ENCODE assay signal across 17 cellular contexts in the genomic region with DNA sequence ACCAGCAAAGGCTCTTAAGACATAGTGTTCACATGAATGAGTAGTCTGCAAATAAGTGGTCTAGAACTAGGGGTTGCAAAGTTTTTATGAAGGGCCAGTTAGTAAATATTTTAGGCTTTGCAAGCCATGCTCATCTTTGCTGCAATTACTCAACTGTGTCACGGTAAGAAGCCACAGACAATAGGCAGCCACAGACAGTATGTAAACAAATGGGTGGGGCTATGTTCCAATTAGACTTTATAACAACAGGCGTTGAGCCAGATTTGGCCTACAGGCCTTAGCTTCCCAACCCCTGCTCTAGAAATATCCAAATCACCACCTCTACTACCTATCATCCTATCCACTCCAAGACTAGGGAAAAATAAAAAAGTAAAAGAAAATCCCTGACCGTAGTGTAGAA. TPM values are rescaled to one million over a fixed set of nuclear protein-coding genes. Genes with fewer than 3 reads are reported as not detected.
DNase-seq lines count a peak whose midpoint lies in the region; ATAC-seq and TF ChIP-seq lines count a peak whose summit lies in the region.
"Had no signal": no experiment of that assay in that cellular context is flagged by ENCODE, and none has a peak within 500 bp of the region (broad histone marks: within the 10 kb centered on the region; RNA-seq: fewer than 3 reads in every experiment).

No MANE protein-coding gene starts in this region.

- H2BK120ac ChIP-seq in H9 (ENCODE audit: low read depth, low read length, poor library complexity, severe bottlenecking): no peak overlapping the region

- no peak for DNase-seq in activated CD4-positive, alpha-beta memory T cell treated with anti-CD3 and anti-CD28 coated beads for 36 hours
- DNase-seq in activated CD4-positive, alpha-beta memory T cell treated with anti-CD3 and anti-CD28 coated beads, Interleukin-2, amount 10 ng/mL, durations not matched to agents 7 days and 5 days: no peak
- DNase-seq in NCI-H1105 treated with DMSO at 0.1 percent for 48 hours (lab: John Stamatoyannopoulos, UW) (peak; percentile 25), adipocyte (ENCODE audit: low read depth) (peak; percentile 29), pons (ENCODE audit: low spot score) (peak; percentile 54), H9 (no peak), aorta (no peak)
- DNase-seq in central memory CD4-positive, alpha-beta T cell: no peak
- DNase-seq: activated CD8-positive, alpha-beta T cell treated with anti-CD3 and anti-CD28 coated beads for 36 hours; activated effector memory CD4-positive, alpha-beta T cell treated with anti-CD3 and anti-CD28 coated beads, Interleukin-2, amount 50 U/mL, for 16 hours; DMS79; effector memory CD4-positive, alpha-beta T cell; gastrocnemius medialis; Right ventricle myocardium superior had no signal

- no peaks in the 10 kb centered on the region for H3K4me1 ChIP-seq in adipocyte (ENCODE audit: control insufficient read depth, insufficient read depth, low read length)
- no peaks in the 10 kb centered on the region for H3K4me1 ChIP-seq in H9 (ENCODE audit: insufficient read depth, low read length)
- no peaks in the 10 kb centered on the region for H3K4me1 ChIP-seq in aorta (ENCODE audit: control insufficient read depth in 1 of 2, insufficient read depth in 2 of 2, low read length in 2 of 2)

- H2AK5ac ChIP-seq in H9 (ENCODE audit: insufficient read length, low read length): no peak overlapping the region

- no peak overlapping the region for H3K4me2 ChIP-seq in H9 (ENCODE audit: insufficient read depth, insufficient read length, low read length)

- ATAC-seq in aorta (ENCODE audit: low FRiP score): no peak
- ATAC-seq: activated CD8-positive, alpha-beta T cell treated with anti-CD3 and anti-CD28 coated beads for 36 hours; gastrocnemius medialis had no signal

- H2BK5ac ChIP-seq in H9 (ENCODE audit: insufficient read length, low read length): no peak overlapping the region

- CTCF ChIA-PET in activated CD4-positive, alpha-beta memory T cell treated with anti-CD3 and anti-CD28 coated beads for 36 hours (lab: Charles Lee): interaction anchor here (0.6 to 0.9 kb wide), 2 partner anchors 14 to 633 kb away, joined by 3 read pairs; no protein-coding TSS in a partner anchor
- CTCF ChIA-PET in activated CD4-positive, alpha-beta memory T cell treated with anti-CD3 and anti-CD28 coated beads, Interleukin-2, amount 10 ng/mL, durations not matched to agents 7 days and 5 days (lab: Charles Lee): interaction anchor here (0.8 to 1.6 kb wide), 2 partner anchors 8 to 19 kb away, joined by 4 to 10 read pairs; partner anchors contain the start of gene PSTK

- no peaks in the 10 kb centered on the region for H3K79me2 ChIP-seq in H9 (ENCODE audit: insufficient read depth, low read length)

- peaks cover 30% of the 10 kb centered on the region for H3K4me1 Mint-ChIP-seq in activated CD4-positive, alpha-beta memory T cell treated with anti-CD3 and anti-CD28 coated beads for 36 hours (ENCODE audit: low read depth)
- peaks cover 15% of the 10 kb centered on the region for H3K4me1 Mint-ChIP-seq in activated CD4-positive, alpha-beta memory T cell treated with anti-CD3 and anti-CD28 coated beads, Interleukin-2, amount 10 ng/mL, durations not matched to agents 7 days and 5 days
- H3K4me1 Mint-ChIP-seq in H9: peaks cover 4 to 11% of the 10 kb centered on the region in 2 experiments

- H3K9me3 Mint-ChIP-seq in activated CD4-positive, alpha-beta memory T cell treated with anti-CD3 and anti-CD28 coated beads for 36 hours: no peaks in the 10 kb centered on the region
- no peaks in the 10 kb centered on the region for H3K9me3 Mint-ChIP-seq in activated CD4-positive, alpha-beta memory T cell treated with anti-CD3 and anti-CD28 coated beads, Interleukin-2, amount 10 ng/mL, durations not matched to agents 7 days and 5 days
- H3K9me3 Mint-ChIP-seq in H9: no peaks in the 10 kb centered on the region
- H3K9me3 Mint-ChIP-seq: activated CD8-positive, alpha-beta T cell treated with anti-CD3 and anti-CD28 coated beads for 36 hours; brain had no signal

- H2BK20ac ChIP-seq in H9 (ENCODE audit: low read depth, low read length, poor library complexity, severe bottlenecking): no peak overlapping the region

- H2AFZ ChIP-seq in H9 (ENCODE audit: low read length): no peak overlapping the region

- H3K9ac ChIP-seq in adipocyte (ENCODE audit: low read length) (no peak overlapping the region), H9 (ENCODE audit: extremely low read depth, insufficient read length, low read length) (no peak overlapping the region)

- H3K9me3 ChIP-seq in adipocyte (ENCODE audit: control insufficient read depth, low read length): no peaks in the 10 kb centered on the region
- no peaks in the 10 kb centered on the region for H3K9me3 ChIP-seq in H9 (ENCODE audit: control insufficient read depth, low read depth, low read length)
- H3K9me3 ChIP-seq in aorta (ENCODE audit: control insufficient read depth, low read length): no peaks in the 10 kb centered on the region
- H3K9me3 ChIP-seq: gastrocnemius medialis, thoracic aorta had no signal

- H2BK15ac ChIP-seq in H9 (ENCODE audit: low read depth, low read length): no peak overlapping the region

- peak overlapping the region; percentile 50 for H3K27ac Mint-ChIP-seq in activated CD4-positive, alpha-beta memory T cell treated with anti-CD3 and anti-CD28 coated beads for 36 hours
- H3K27ac Mint-ChIP-seq in activated CD4-positive, alpha-beta memory T cell treated with anti-CD3 and anti-CD28 coated beads, Interleukin-2, amount 10 ng/mL, durations not matched to agents 7 days and 5 days: no peak overlapping the region
- no peak overlapping the region for H3K27ac Mint-ChIP-seq in H9
- H3K27ac Mint-ChIP-seq: brain, progenitor cell of endocrine pancreas had no signal

- no peak overlapping the region for H3K4ac ChIP-seq in H9 (ENCODE audit: low read depth, low read length)

- no peaks in the 10 kb centered on the region for H3K79me1 ChIP-seq in H9 (ENCODE audit: insufficient read depth, low read depth, low read length, poor library complexity, severe bottlenecking)

- H3K36me3 Mint-ChIP-seq in activated CD4-positive, alpha-beta memory T cell treated with anti-CD3 and anti-CD28 coated beads for 36 hours: peaks cover 11% of the 10 kb centered on the region
- peaks cover 29% of the 10 kb centered on the region for H3K36me3 Mint-ChIP-seq in activated CD4-positive, alpha-beta memory T cell treated with anti-CD3 and anti-CD28 coated beads, Interleukin-2, amount 10 ng/mL, durations not matched to agents 7 days and 5 days (ENCODE audit: low read depth)
- H3K36me3 Mint-ChIP-seq in H9 (ENCODE audit: insufficient read depth in 1 of 3, low read depth in 3 of 3): peaks cover 3 to 24% (median 22%) of the 10 kb centered on the region in 3 experiments; a peak in 5 of 7 replicates

- H4K91ac ChIP-seq in H9 (ENCODE audit: insufficient read length, low read depth, low read length): no peak overlapping the region

- H4K8ac ChIP-seq in H9 (replicated peaks; ENCODE audit: insufficient read length, low read depth, low read length): no peak overlapping the region

- POLR2A ChIA-PET in activated CD4-positive, alpha-beta memory T cell treated with anti-CD3 and anti-CD28 coated beads for 36 hours (lab: Charles Lee): interaction anchor here (0.7 to 0.9 kb wide), 2 partner anchors 8 kb away, joined by 3 read pairs; no protein-coding TSS in a partner anchor
- POLR2A ChIA-PET in activated CD4-positive, alpha-beta memory T cell treated with anti-CD3 and anti-CD28 coated beads, Interleukin-2, amount 10 ng/mL, durations not matched to agents 7 days and 5 days (lab: Charles Lee): interaction anchor here (0.8 to 3.6 kb wide), 2 partner anchors 9 to 19 kb away, joined by 5 to 20 read pairs; partner anchors contain the start of genes ACADSB, IKZF5 and PSTK

- H3K4me3 ChIP-seq in adipocyte (ENCODE audit: low read length) (no peak overlapping the region), aorta (ENCODE audit: low read length in 2 of 2) (no peak overlapping the region)
- H3K4me3 ChIP-seq: gastrocnemius medialis, thoracic aorta had no signal

- H3K14ac ChIP-seq in H9 (ENCODE audit: insufficient read depth, low read length): no peak overlapping the region

- no peak overlapping the region for H4K5ac ChIP-seq in H9 (ENCODE audit: insufficient read length, low read depth, low read length)

- intact Hi-C loops in activated CD4-positive, alpha-beta memory T cell treated with anti-CD3 and anti-CD28 coated beads for 36 hours (cut with micrococcal nuclease): no loop called here
- intact Hi-C loops in aorta (cut with DNase I): no loop called here

- no peaks in the 10 kb centered on the region for H3K23me2 ChIP-seq in H9 (ENCODE audit: insufficient read length, low read depth, low read length, poor library complexity, severe bottlenecking)

- H3K27me3 Mint-ChIP-seq in activated CD4-positive, alpha-beta memory T cell treated with anti-CD3 and anti-CD28 coated beads for 36 hours: no peaks in the 10 kb centered on the region
- no peaks in the 10 kb centered on the region for H3K27me3 Mint-ChIP-seq in activated CD4-positive, alpha-beta memory T cell treated with anti-CD3 and anti-CD28 coated beads, Interleukin-2, amount 10 ng/mL, durations not matched to agents 7 days and 5 days
- H3K27me3 Mint-ChIP-seq in H9 (ENCODE audit: low read depth): no peaks in the 10 kb centered on the region
- H3K27me3 Mint-ChIP-seq: activated CD8-positive, alpha-beta T cell treated with anti-CD3 and anti-CD28 coated beads for 36 hours; brain; progenitor cell of endocrine pancreas had no signal

- TF ChIP-seq CTCF in H9 (conservative IDR thresholded peaks at IDR 0.05): no peak

- H3K4me3 Mint-ChIP-seq in activated CD4-positive, alpha-beta memory T cell treated with anti-CD3 and anti-CD28 coated beads for 36 hours: no peak overlapping the region
- no peak overlapping the region for H3K4me3 Mint-ChIP-seq in activated CD4-positive, alpha-beta memory T cell treated with anti-CD3 and anti-CD28 coated beads, Interleukin-2, amount 10 ng/mL, durations not matched to agents 7 days and 5 days
- no peak overlapping the region for H3K4me3 Mint-ChIP-seq in H9
- H3K4me3 Mint-ChIP-seq: activated CD8-positive, alpha-beta T cell treated with anti-CD3 and anti-CD28 coated beads for 36 hours; brain had no signal

- no peak overlapping the region for H3K23ac ChIP-seq in H9 (ENCODE audit: insufficient read length, low read depth, low read length)

- no peaks in the 10 kb centered on the region for H4K20me1 ChIP-seq in H9 (ENCODE audit: control insufficient read depth, insufficient read depth, insufficient read length)

- H2BK12ac ChIP-seq in H9 (ENCODE audit: insufficient read length, low read depth, low read length): no peak overlapping the region

- H3K56ac ChIP-seq in H9 (ENCODE audit: insufficient read length, low read depth, low read length): no peak overlapping the region

- H3K27ac ChIP-seq in H9 (ENCODE audit: insufficient read length, low read depth, low read length) (no peak overlapping the region), aorta (ENCODE audit: low read depth in 1 of 2, low read length in 2 of 2) (no peak overlapping the region)
- H3K27ac ChIP-seq: gastrocnemius medialis, thoracic aorta had no signal

- H3K27me3 ChIP-seq in adipocyte (replicated peaks; ENCODE audit: control insufficient read depth, insufficient read depth, low read length): no peaks in the 10 kb centered on the region
- H3K27me3 ChIP-seq in H9 (ENCODE audit: insufficient read depth, low read length): no peaks in the 10 kb centered on the region; the same call in 1 of the 2 replicates
- no peaks in the 10 kb centered on the region for H3K27me3 ChIP-seq in aorta (ENCODE audit: control insufficient read depth in 1 of 2, insufficient read depth in 2 of 2, low read length in 1 of 2)
- H3K27me3 ChIP-seq: gastrocnemius medialis had no signal

- H3K18ac ChIP-seq in H9 (ENCODE audit: insufficient read length, low read depth, low read length): no peak overlapping the region

- WGBS in H9 (ENCODE audit: extremely low coverage, insufficient read length, low lambda C conversion rate): no CpG with 5 or more reads among the region's 3 CpGs
- 81 to 83% methylated on average over 3 of the region's 3 CpGs for WGBS in aorta, 2 donors

- no peak overlapping the region for H3T11ph ChIP-seq in H9 (ENCODE audit: low read length)

- H3K36me3 ChIP-seq in adipocyte (ENCODE audit: control insufficient read depth, insufficient read depth, low read length, severe bottlenecking) (peaks cover 33% of the 10 kb centered on the region), aorta (ENCODE audit: control insufficient read depth in 1 of 2, insufficient read depth in 2 of 2, low read length in 1 of 2) (peaks cover 0 to 2% of the 10 kb centered on the region in 2 donors)

RNA-seq across cellular contexts. Expression of gene IKZF5, which starts 9.2 kb away (rescaled TPM):
- 10 to 100 TPM; 14.5 to 14.8 TPM for total RNA-seq in activated CD4-positive, alpha-beta memory T cell treated with anti-CD3 and anti-CD28 coated beads for 36 hours
- total RNA-seq in activated CD4-positive, alpha-beta memory T cell treated with anti-CD3 and anti-CD28 coated beads, Interleukin-2, amount 10 ng/mL, durations not matched to agents 7 days and 5 days: 10 to 100 TPM; 16.6 to 18.5 TPM
- total RNA-seq in H9 (2021) (12.5 and 14.3 TPM in 2 replicates), aorta (10 to 100 TPM; 17.8 to 21.5 TPM)
- polyA plus RNA-seq in aorta: 10 to 100 TPM in 1 of 2 donors, 1 to 10 TPM in 1; 6.9 to 10.4 TPM

RNA-seq across cellular contexts. Expression of gene ACADSB, which starts 9.5 kb away (rescaled TPM):
- 10 to 100 TPM; 22.1 to 25.1 TPM for total RNA-seq in activated CD4-positive, alpha-beta memory T cell treated with anti-CD3 and anti-CD28 coated beads for 36 hours
- 10 to 100 TPM; 21.2 to 21.7 TPM for total RNA-seq in activated CD4-positive, alpha-beta memory T cell treated with anti-CD3 and anti-CD28 coated beads, Interleukin-2, amount 10 ng/mL, durations not matched to agents 7 days and 5 days
- total RNA-seq in H9 (2021) (31.1 and 35.1 TPM in 2 replicates), aorta (10 to 100 TPM; 17.9 to 25.5 TPM)
- polyA plus RNA-seq in aorta: 10 to 100 TPM in 1 of 2 donors, 1 to 10 TPM in 1; 7.6 to 10.1 TPM

RNA-seq across cellular contexts. Expression of gene PSTK, which starts 19.1 kb away (rescaled TPM):
- total RNA-seq in activated CD4-positive, alpha-beta memory T cell treated with anti-CD3 and anti-CD28 coated beads for 36 hours: 1 to 10 TPM; 3.2 to 3.4 TPM
- 1 to 10 TPM; 2.6 to 3.8 TPM for total RNA-seq in activated CD4-positive, alpha-beta memory T cell treated with anti-CD3 and anti-CD28 coated beads, Interleukin-2, amount 10 ng/mL, durations not matched to agents 7 days and 5 days
- total RNA-seq in H9 (2021) (8.0 and 8.7 TPM in 2 replicates), aorta (1 to 10 TPM; 1.6 to 2.0 TPM)
- polyA plus RNA-seq in aorta: 1 to 10 TPM in 1 of 2 donors, under 1 TPM in 1; 0.88 to 3.8 TPM

RNA-seq across cellular contexts. Expression of gene C10orf88, which starts 45.3 kb away (rescaled TPM):
- 1 to 10 TPM; 8.3 to 9.2 TPM for total RNA-seq in activated CD4-positive, alpha-beta memory T cell treated with anti-CD3 and anti-CD28 coated beads for 36 hours
- total RNA-seq in activated CD4-positive, alpha-beta memory T cell treated with anti-CD3 and anti-CD28 coated beads, Interleukin-2, amount 10 ng/mL, durations not matched to agents 7 days and 5 days: 10 to 100 TPM; 12.6 to 15.1 TPM
- total RNA-seq in H9 (2021): 10.9 and 11.7 TPM in 2 replicates
- total RNA-seq in aorta: 10 to 100 TPM in 1 of 2 donors, 1 to 10 TPM in 1; 9.7 to 11.7 TPM
- 1 to 10 TPM; 3.6 to 6.1 TPM for polyA plus RNA-seq in aorta

Comparison
In these comparisons a context has a peak if more than half of its experiments do, and no peak if none do; other contexts are left out.
1. DNase-seq: peak in NCI-H1105 treated with DMSO at 0.1 percent for 48 hours (single experiment), adipocyte (single experiment) and pons (single experiment); none in activated CD4-positive, alpha-beta memory T cell treated with anti-CD3 and anti-CD28 coated beads for 36 hours (single experiment), activated CD4-positive, alpha-beta memory T cell treated with anti-CD3 and anti-CD28 coated beads, Interleukin-2, amount 10 ng/mL, durations not matched to agents 7 days and 5 days (single experiment), H9 (single experiment), central memory CD4-positive, alpha-beta T cell (single experiment) and aorta (0 of 2).